In the genomic region with DNA sequence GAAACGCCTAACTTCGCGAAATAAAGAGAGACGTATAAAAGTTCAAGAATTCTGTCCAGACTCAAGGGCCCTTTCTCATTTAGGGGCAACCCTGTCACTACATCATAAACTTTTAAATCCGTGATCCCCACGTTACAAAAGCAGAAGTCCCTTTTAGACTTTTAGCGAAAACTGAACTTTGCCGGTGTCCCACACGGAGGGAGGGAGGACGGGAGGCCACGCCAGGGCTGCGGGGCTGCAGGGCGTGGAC, we compare ENCODE assay signal across 8 cellular contexts. TPM values are rescaled to one million over a fixed set of nuclear protein-coding genes. Genes with fewer than 3 reads are reported as not detected.
A peak's percentile ranks its signal among the peaks of the same experiment; 100 is the strongest.
DNase-seq lines count a peak whose midpoint lies in the region; ATAC-seq and TF ChIP-seq lines count a peak whose summit lies in the region.

No MANE protein-coding gene starts in this region.

- peak; percentile 38 to 42 for ATAC-seq in stimulated activated naive B cell treated with anti-CD40 and anti-IgM and Interleukin-4, amounts not matched to agents 10 μg/mL and 1 μg/mL and 100 μg/mL, for 72 hours (replicated peaks)
- no peak for ATAC-seq in GM21381 (IDR thresholded peaks at IDR 0.05; ENCODE audit: unreplicated experiment)
- ATAC-seq in HG02588 (IDR thresholded peaks at IDR 0.05; ENCODE audit: unreplicated experiment): no peak
- ATAC-seq in GM21786 (IDR thresholded peaks at IDR 0.05; ENCODE audit: unreplicated experiment): no peak

- H3K4me3 Mint-ChIP-seq in T-helper 2 cell treated with Interferon-gamma antibody and Interleukin-4, amounts not matched to agents 5 μg/mL and 100 μg/mL, for 36 hours: peak overlapping the region; percentile 82
- peak overlapping the region; percentile 82 to 91 for H3K4me3 Mint-ChIP-seq in stimulated activated naive B cell treated with anti-CD40 and anti-IgM and Interleukin-4, amounts not matched to agents 10 μg/mL and 1 μg/mL and 100 μg/mL, for 72 hours

- no peaks in the 10 kb centered on the region for H4K20me1 ChIP-seq in hepatocyte (ENCODE audit: insufficient read depth, poor library complexity, severe bottlenecking)

- peak overlapping the region; percentile 94 for H3K4me2 ChIP-seq in hepatocyte

- no peaks in the 10 kb centered on the region for H3K9me3 Mint-ChIP-seq in T-helper 2 cell treated with Interferon-gamma antibody and Interleukin-4, amounts not matched to agents 5 μg/mL and 100 μg/mL, for 36 hours
- peaks cover 0 to 1% of the 10 kb centered on the region in 2 donors for H3K9me3 Mint-ChIP-seq in stimulated activated naive B cell treated with anti-CD40 and anti-IgM and Interleukin-4, amounts not matched to agents 10 μg/mL and 1 μg/mL and 100 μg/mL, for 72 hours

- TF ChIP-seq CTCF in AG09309 (IDR thresholded peaks at IDR 0.05; ENCODE audit: control insufficient read depth, insufficient read depth, low read depth, low read length, missing control alignments): no peak
- no peak for TF ChIP-seq CTCF in hepatocyte (IDR thresholded peaks at IDR 0.05; ENCODE audit: poor library complexity)

- WGBS in hepatocyte (ENCODE audit: low lambda C conversion rate, missing lambda C conversion rate): 2% methylated on average over 13 of the region's 13 CpGs

- H3K27me3 Mint-ChIP-seq in T-helper 2 cell treated with Interferon-gamma antibody and Interleukin-4, amounts not matched to agents 5 μg/mL and 100 μg/mL, for 36 hours (ENCODE audit: low read depth): peaks cover 28% of the 10 kb centered on the region
- peaks cover 47 to 69% of the 10 kb centered on the region in 2 donors for H3K27me3 Mint-ChIP-seq in stimulated activated naive B cell treated with anti-CD40 and anti-IgM and Interleukin-4, amounts not matched to agents 10 μg/mL and 1 μg/mL and 100 μg/mL, for 72 hours

- H3K36me3 ChIP-seq in H7 (replicated peaks; ENCODE audit: control insufficient read depth, insufficient read depth, low read length) (no peaks in the 10 kb centered on the region), hepatocyte (replicated peaks; ENCODE audit: insufficient read depth, low read depth) (no peaks in the 10 kb centered on the region)

- H2AFZ ChIP-seq in hepatocyte: peak overlapping the region; percentile 90

- H3K4me1 ChIP-seq in hepatocyte (ENCODE audit: insufficient read depth): peaks cover 4% of the 10 kb centered on the region

- H3K4me1 Mint-ChIP-seq in T-helper 2 cell treated with Interferon-gamma antibody and Interleukin-4, amounts not matched to agents 5 μg/mL and 100 μg/mL, for 36 hours (ENCODE audit: low read depth): peaks cover 29% of the 10 kb centered on the region
- H3K4me1 Mint-ChIP-seq in stimulated activated naive B cell treated with anti-CD40 and anti-IgM and Interleukin-4, amounts not matched to agents 10 μg/mL and 1 μg/mL and 100 μg/mL, for 72 hours: peaks cover 16 to 26% of the 10 kb centered on the region in 2 donors

- H3K79me2 ChIP-seq in hepatocyte: peaks cover 41% of the 10 kb centered on the region

- no peak for DNase-seq in AG09309 (ENCODE audit: low read depth)
- DNase-seq in H7: no peak
- DNase-seq in T-helper 2 cell treated with Interferon-gamma antibody and Interleukin-4, amounts not matched to agents 5 μg/mL and 100 μg/mL, for 36 hours (ENCODE audit: low spot score): no peak
- no peak for DNase-seq in hepatocyte (ENCODE audit: low spot score)
- DNase-seq in stimulated activated naive B cell treated with anti-CD40 and anti-IgM and Interleukin-4, amounts not matched to agents 10 μg/mL and 1 μg/mL and 100 μg/mL, for 72 hours: no peak

- peak overlapping the region; percentile 81 for H3K27ac ChIP-seq in hepatocyte

- H3K4me3 ChIP-seq in AG09309 (ENCODE audit: control insufficient read depth, low read depth, low read length) (peak overlapping the region; percentile 84), H7 (ENCODE audit: insufficient read depth, low read depth, low read length) (peak overlapping the region; percentile 86), hepatocyte (peak overlapping the region; percentile 100)

- peaks cover 25% of the 10 kb centered on the region for H3K27me3 ChIP-seq in H7 (ENCODE audit: control insufficient read depth, insufficient read depth, low read length)
- peaks cover 8% of the 10 kb centered on the region for H3K27me3 ChIP-seq in hepatocyte

- H3K27ac Mint-ChIP-seq in T-helper 2 cell treated with Interferon-gamma antibody and Interleukin-4, amounts not matched to agents 5 μg/mL and 100 μg/mL, for 36 hours: peak overlapping the region; percentile 26
- no peak overlapping the region for H3K27ac Mint-ChIP-seq in stimulated activated naive B cell treated with anti-CD40 and anti-IgM and Interleukin-4, amounts not matched to agents 10 μg/mL and 1 μg/mL and 100 μg/mL, for 72 hours

- H3K9me2 ChIP-seq in hepatocyte (replicated peaks; ENCODE audit: insufficient read depth): no peaks in the 10 kb centered on the region

- H3K36me3 Mint-ChIP-seq in T-helper 2 cell treated with Interferon-gamma antibody and Interleukin-4, amounts not matched to agents 5 μg/mL and 100 μg/mL, for 36 hours (ENCODE audit: low read depth): peaks cover 4% of the 10 kb centered on the region
- H3K36me3 Mint-ChIP-seq in stimulated activated naive B cell treated with anti-CD40 and anti-IgM and Interleukin-4, amounts not matched to agents 10 μg/mL and 1 μg/mL and 100 μg/mL, for 72 hours: no peaks in the 10 kb centered on the region

- no peaks in the 10 kb centered on the region for H3K9me3 ChIP-seq in hepatocyte (ENCODE audit: low read depth)

RNA-seq across cellular contexts. Expression of a gene that starts 0.5 kb away (rescaled TPM):
- total RNA-seq in H7 (2014; rRNA removed; shearing (Covaris generic)): 17.1 and 23.3 TPM in 2 replicates
- total RNA-seq in hepatocyte: 48.1 and 48.9 TPM in 2 replicates
- polyA plus RNA-seq in hepatocyte: 27.1 and 33.5 TPM in 2 replicates

Comparison
In these comparisons a context has a peak if more than half of its experiments do, and no peak if none do; other contexts are left out.
1. ATAC-seq: peak in stimulated activated naive B cell treated with anti-CD40 and anti-IgM and Interleukin-4, amounts not matched to agents 10 μg/mL and 1 μg/mL and 100 μg/mL, for 72 hours (2 of 2); none in GM21381 (single experiment), HG02588 (single experiment) and GM21786 (single experiment).
2. Peak in every context shown above with its lines, with median percentiles within 50 percentile points of each other: H3K4me3 ChIP-seq.